In the genomic region with DNA sequence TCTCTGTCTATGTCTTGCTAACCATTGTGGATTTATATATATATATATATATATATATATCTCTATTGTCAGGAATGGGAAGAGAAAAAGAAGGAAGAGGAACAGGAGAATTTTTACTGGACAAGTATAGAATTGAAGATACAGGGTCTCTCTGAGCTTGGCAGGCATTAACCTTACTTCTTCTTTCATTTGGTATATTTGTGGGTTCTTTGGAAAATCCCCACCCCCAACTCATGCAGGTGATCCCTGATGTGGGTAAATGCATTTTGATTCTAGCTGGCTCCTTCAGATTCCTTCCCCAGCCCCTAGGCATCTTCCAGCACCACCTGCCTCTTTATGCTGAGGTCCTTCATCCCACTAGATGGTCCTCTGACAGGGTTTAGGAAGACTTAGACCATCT, we compare ENCODE assay signal across 34 cellular contexts.
"Had no signal": no experiment of that assay in that cellular context is flagged by ENCODE, and none has a peak within 500 bp of the region (broad histone marks: within the 10 kb centered on the region; RNA-seq: fewer than 3 reads in every experiment).

No MANE protein-coding gene starts in this region.

- ATAC-seq: activated CD8-positive, alpha-beta T cell treated with anti-CD3 and anti-CD28 coated beads for 36 hours; activated naive CD4-positive, alpha-beta T cell treated with anti-CD3 and anti-CD28 coated beads, Interleukin-2, amount 50 U/mL, for 72 hours; activated T-cell treated with anti-CD3 and anti-CD28 coated beads, Interleukin-2, amount 50 U/mL, for 4 hours; activated T-cell treated with anti-CD3 and anti-CD28 coated beads, Interleukin-2, amount 50 U/mL, for 72 hours; activated T-helper 17 cell treated with anti-CD3 and anti-CD28 coated beads, Interleukin-2, amount 50 U/mL, for 72 hours; body of pancreas had no signal

- H3K4me3 Mint-ChIP-seq: activated B cell treated with CpG ODN at 0.5 μM for 24 hours; activated CD4-positive, alpha-beta memory T cell treated with anti-CD3 and anti-CD28 coated beads for 36 hours; activated CD4-positive, alpha-beta T cell treated with anti-CD3 and anti-CD28 coated beads, Interleukin-2, amount 10 ng/mL, durations not matched to agents 24 days and 14 days; activated CD8-positive, alpha-beta T cell treated with anti-CD3 and anti-CD28 coated beads for 36 hours; activated naive CD4-positive, alpha-beta T cell treated with anti-CD3 and anti-CD28 coated beads for 36 hours; activated naive CD8-positive, alpha-beta T cell treated with anti-CD3 and anti-CD28 coated beads for 36 hours; activated T-cell treated with anti-CD3 and anti-CD28 coated beads, Interleukin-2, amount 50 U/mL, for 4 hours; activated T-cell treated with anti-CD3 and anti-CD28 coated beads, Interleukin-2, amount 50 U/mL, for 72 hours; activated T-helper 1 cell treated with anti-CD3 and anti-CD28 coated beads, Interleukin-12 subunit alpha, Interleukin-12 subunit beta, Interleukin-2, Interleukin-4 antibody, amounts not matched to agents 30 ng/mL and 10 ng/mL and 1 ng/mL, durations not matched to agents 14 hours and 24 hours and 36 hours; activated T-helper 17 cell treated with anti-CD3 and anti-CD28 coated beads, Interleukin-2, amount 50 U/mL, for 72 hours; T-helper 1 cell treated with Interleukin-12 subunit alpha and Interleukin-12 subunit beta and Interleukin-4 antibody, amounts not matched to agents 30 μg/mL and 1 μg/mL, for 36 hours; T-helper 2 cell treated with Interferon-gamma antibody and Interleukin-4, amounts not matched to agents 5 μg/mL and 100 μg/mL, for 36 hours had no signal

- H3K27ac ChIP-seq: adrenal gland, body of pancreas, brain microvascular endothelial cell, breast epithelium had no signal

- H3K4me1 ChIP-seq: body of pancreas, breast epithelium had no signal

- H3K9me3 Mint-ChIP-seq: activated B cell treated with CpG ODN at 0.5 μM for 24 hours; activated CD4-positive, alpha-beta memory T cell treated with anti-CD3 and anti-CD28 coated beads for 36 hours; activated CD4-positive, alpha-beta T cell treated with anti-CD3 and anti-CD28 coated beads, Interleukin-2, amount 10 ng/mL, durations not matched to agents 24 days and 14 days; activated CD8-positive, alpha-beta T cell treated with anti-CD3 and anti-CD28 coated beads for 36 hours; activated naive CD4-positive, alpha-beta T cell treated with anti-CD3 and anti-CD28 coated beads for 36 hours; activated naive CD4-positive, alpha-beta T cell treated with anti-CD3 and anti-CD28 coated beads, Interleukin-2, amount 50 U/mL, for 72 hours; activated naive CD8-positive, alpha-beta T cell treated with anti-CD3 and anti-CD28 coated beads for 36 hours; activated T-cell treated with anti-CD3 and anti-CD28 coated beads, Interleukin-2, amount 50 U/mL, for 4 hours; activated T-cell treated with anti-CD3 and anti-CD28 coated beads, Interleukin-2, amount 50 U/mL, for 72 hours; activated T-helper 1 cell treated with anti-CD3 and anti-CD28 coated beads, Interleukin-12 subunit alpha, Interleukin-12 subunit beta, Interleukin-2, Interleukin-4 antibody, amounts not matched to agents 30 ng/mL and 10 ng/mL and 1 ng/mL, durations not matched to agents 14 hours and 24 hours and 36 hours; activated T-helper 17 cell treated with anti-CD3 and anti-CD28 coated beads, Interleukin-2, amount 50 U/mL, for 72 hours; T-helper 1 cell treated with Interleukin-12 subunit alpha and Interleukin-12 subunit beta and Interleukin-4 antibody, amounts not matched to agents 30 μg/mL and 1 μg/mL, for 36 hours; T-helper 2 cell treated with Interferon-gamma antibody and Interleukin-4, amounts not matched to agents 5 μg/mL and 100 μg/mL, for 36 hours had no signal

- H3K27ac Mint-ChIP-seq: activated B cell treated with CpG ODN at 0.5 μM for 24 hours; activated CD4-positive, alpha-beta memory T cell treated with anti-CD3 and anti-CD28 coated beads for 36 hours; activated CD4-positive, alpha-beta T cell treated with anti-CD3 and anti-CD28 coated beads, Interleukin-2, amount 10 ng/mL, durations not matched to agents 24 days and 14 days; activated CD8-positive, alpha-beta T cell treated with anti-CD3 and anti-CD28 coated beads for 36 hours; activated naive CD4-positive, alpha-beta T cell treated with anti-CD3 and anti-CD28 coated beads for 36 hours; activated naive CD4-positive, alpha-beta T cell treated with anti-CD3 and anti-CD28 coated beads, Interleukin-2, amount 50 U/mL, for 72 hours; activated naive CD8-positive, alpha-beta T cell treated with anti-CD3 and anti-CD28 coated beads for 36 hours; activated T-cell treated with anti-CD3 and anti-CD28 coated beads, Interleukin-2, amount 50 U/mL, for 72 hours; activated T-helper 1 cell treated with anti-CD3 and anti-CD28 coated beads, Interleukin-12 subunit alpha, Interleukin-12 subunit beta, Interleukin-2, Interleukin-4 antibody, amounts not matched to agents 30 ng/mL and 10 ng/mL and 1 ng/mL, durations not matched to agents 14 hours and 24 hours and 36 hours; activated T-helper 17 cell treated with anti-CD3 and anti-CD28 coated beads, Interleukin-2, amount 50 U/mL, for 72 hours; T-helper 1 cell treated with Interleukin-12 subunit alpha and Interleukin-12 subunit beta and Interleukin-4 antibody, amounts not matched to agents 30 μg/mL and 1 μg/mL, for 36 hours; T-helper 2 cell treated with Interferon-gamma antibody and Interleukin-4, amounts not matched to agents 5 μg/mL and 100 μg/mL, for 36 hours had no signal

- H3K36me3 ChIP-seq: adrenal gland, brain microvascular endothelial cell, breast epithelium had no signal

- H3K9me3 ChIP-seq: adrenal gland, body of pancreas, breast epithelium had no signal

- H3K27me3 ChIP-seq: adrenal gland, body of pancreas, brain microvascular endothelial cell, breast epithelium had no signal

- H3K4me1 Mint-ChIP-seq: activated CD4-positive, alpha-beta T cell treated with anti-CD3 and anti-CD28 coated beads, Interleukin-2, amount 10 ng/mL, durations not matched to agents 24 days and 14 days; activated T-helper 17 cell treated with anti-CD3 and anti-CD28 coated beads, Interleukin-2, amount 50 U/mL, for 72 hours had no signal

- DNase-seq: activated B cell treated with CpG ODN at 0.5 μM for 24 hours; activated CD4-positive, alpha-beta memory T cell treated with anti-CD3 and anti-CD28 coated beads for 36 hours; activated CD4-positive, alpha-beta T cell treated with anti-CD3 and anti-CD28 coated beads for 4 hours; activated CD4-positive, alpha-beta T cell treated with anti-CD3 and anti-CD28 coated beads, Interleukin-2, amount 10 ng/mL, durations not matched to agents 24 days and 14 days; activated CD4-positive, alpha-beta T cell treated with anti-CD3 and anti-CD28 coated beads, Interleukin-2, amount 50 U/mL, for 1 hour; activated CD4-positive, alpha-beta T cell treated with anti-CD3 and anti-CD28 coated beads, Interleukin-2, amount 50 U/mL, for 4 hours; activated CD4-positive, CD25-positive, alpha-beta regulatory T cell treated with anti-CD3 and anti-CD28 coated beads, Interleukin-2, amount 50 U/mL, for 72 hours; activated CD8-positive, alpha-beta memory T cell treated with anti-CD3 and anti-CD28 coated beads, Interleukin-2, amount 50 U/mL, for 4 hours; activated CD8-positive, alpha-beta T cell treated with anti-CD3 and anti-CD28 coated beads for 36 hours; activated effector memory CD4-positive, alpha-beta T cell treated with anti-CD3 and anti-CD28 coated beads, Interleukin-2, amount 50 U/mL, for 16 hours; activated gamma-delta T cell treated with Interleukin-2 at 50 U/mL for 16 hours; activated naive CD4-positive, alpha-beta T cell; activated naive CD4-positive, alpha-beta T cell treated with anti-CD3 and anti-CD28 coated beads for 36 hours; activated naive CD4-positive, alpha-beta T cell treated with anti-CD3 and anti-CD28 coated beads, Interleukin-2, amount 50 U/mL, for 16 hours; activated naive CD8-positive, alpha-beta T cell treated with anti-CD3 and anti-CD28 coated beads for 36 hours; activated T-cell treated with anti-CD3 and anti-CD28 coated beads for 4 hours; activated T-cell treated with anti-CD3 and anti-CD28 coated beads, Interleukin-2, amount 50 U/mL, for 1 hour; activated T-cell treated with anti-CD3 and anti-CD28 coated beads, Interleukin-2, amount 50 U/mL, for 4 hours; activated T-cell treated with anti-CD3 and anti-CD28 coated beads, Interleukin-2, amount 50 U/mL, for 72 hours; adrenal gland; amniotic stem cell; aorta; body of pancreas; brain microvascular endothelial cell; central memory CD4-positive, alpha-beta T cell; T-helper 1 cell; T-helper 2 cell; T-helper 9 cell had no signal

- H3K4me3 ChIP-seq: adrenal gland, body of pancreas, breast epithelium had no signal

- H3K36me3 Mint-ChIP-seq: activated CD4-positive, alpha-beta memory T cell treated with anti-CD3 and anti-CD28 coated beads for 36 hours; activated naive CD4-positive, alpha-beta T cell treated with anti-CD3 and anti-CD28 coated beads, Interleukin-2, amount 50 U/mL, for 72 hours; activated naive CD8-positive, alpha-beta T cell treated with anti-CD3 and anti-CD28 coated beads for 36 hours had no signal
